ENCODE assay signal across 1 cellular context in the genomic region with DNA sequence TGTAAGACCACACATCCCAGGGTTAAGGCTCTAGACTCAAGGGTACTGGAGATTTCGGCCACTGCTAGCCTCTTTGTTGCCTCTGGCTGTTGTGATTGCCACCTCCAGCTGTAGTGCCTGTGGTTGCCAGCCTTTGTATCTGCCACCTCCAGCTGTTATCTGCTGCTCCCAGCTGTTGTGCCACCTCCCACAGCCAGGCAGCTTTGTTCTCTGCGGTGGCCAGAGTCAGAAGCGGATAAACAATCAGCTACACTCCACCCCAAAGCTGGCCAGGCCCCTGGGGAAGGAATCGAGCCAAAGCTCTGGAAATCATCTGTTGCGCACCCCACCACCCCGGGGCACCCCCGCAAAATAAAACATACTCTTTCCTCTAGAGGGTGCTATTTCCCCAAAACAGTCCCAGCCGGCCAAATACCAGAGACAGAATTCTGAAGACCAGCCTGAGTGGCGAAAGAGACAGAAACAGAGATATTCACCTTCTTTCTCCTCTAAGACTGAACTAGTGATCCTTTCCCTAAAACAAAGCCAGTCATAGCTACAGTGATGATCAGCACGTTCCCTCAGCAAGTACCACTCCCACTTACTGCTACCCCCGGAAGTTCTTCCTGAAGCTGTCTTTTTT.
A peak's percentile ranks its signal among the peaks of the same experiment; 100 is the strongest.
TF ChIP-seq lines count a peak whose summit lies in the region.

No MANE protein-coding gene starts in this region.

TF ChIP-seq in GM23338, 12 proteins besides CTCF, POLR2A, EP300 and RAD21 (continued from another document):
- TF ChIP-seq, protein P1, sequence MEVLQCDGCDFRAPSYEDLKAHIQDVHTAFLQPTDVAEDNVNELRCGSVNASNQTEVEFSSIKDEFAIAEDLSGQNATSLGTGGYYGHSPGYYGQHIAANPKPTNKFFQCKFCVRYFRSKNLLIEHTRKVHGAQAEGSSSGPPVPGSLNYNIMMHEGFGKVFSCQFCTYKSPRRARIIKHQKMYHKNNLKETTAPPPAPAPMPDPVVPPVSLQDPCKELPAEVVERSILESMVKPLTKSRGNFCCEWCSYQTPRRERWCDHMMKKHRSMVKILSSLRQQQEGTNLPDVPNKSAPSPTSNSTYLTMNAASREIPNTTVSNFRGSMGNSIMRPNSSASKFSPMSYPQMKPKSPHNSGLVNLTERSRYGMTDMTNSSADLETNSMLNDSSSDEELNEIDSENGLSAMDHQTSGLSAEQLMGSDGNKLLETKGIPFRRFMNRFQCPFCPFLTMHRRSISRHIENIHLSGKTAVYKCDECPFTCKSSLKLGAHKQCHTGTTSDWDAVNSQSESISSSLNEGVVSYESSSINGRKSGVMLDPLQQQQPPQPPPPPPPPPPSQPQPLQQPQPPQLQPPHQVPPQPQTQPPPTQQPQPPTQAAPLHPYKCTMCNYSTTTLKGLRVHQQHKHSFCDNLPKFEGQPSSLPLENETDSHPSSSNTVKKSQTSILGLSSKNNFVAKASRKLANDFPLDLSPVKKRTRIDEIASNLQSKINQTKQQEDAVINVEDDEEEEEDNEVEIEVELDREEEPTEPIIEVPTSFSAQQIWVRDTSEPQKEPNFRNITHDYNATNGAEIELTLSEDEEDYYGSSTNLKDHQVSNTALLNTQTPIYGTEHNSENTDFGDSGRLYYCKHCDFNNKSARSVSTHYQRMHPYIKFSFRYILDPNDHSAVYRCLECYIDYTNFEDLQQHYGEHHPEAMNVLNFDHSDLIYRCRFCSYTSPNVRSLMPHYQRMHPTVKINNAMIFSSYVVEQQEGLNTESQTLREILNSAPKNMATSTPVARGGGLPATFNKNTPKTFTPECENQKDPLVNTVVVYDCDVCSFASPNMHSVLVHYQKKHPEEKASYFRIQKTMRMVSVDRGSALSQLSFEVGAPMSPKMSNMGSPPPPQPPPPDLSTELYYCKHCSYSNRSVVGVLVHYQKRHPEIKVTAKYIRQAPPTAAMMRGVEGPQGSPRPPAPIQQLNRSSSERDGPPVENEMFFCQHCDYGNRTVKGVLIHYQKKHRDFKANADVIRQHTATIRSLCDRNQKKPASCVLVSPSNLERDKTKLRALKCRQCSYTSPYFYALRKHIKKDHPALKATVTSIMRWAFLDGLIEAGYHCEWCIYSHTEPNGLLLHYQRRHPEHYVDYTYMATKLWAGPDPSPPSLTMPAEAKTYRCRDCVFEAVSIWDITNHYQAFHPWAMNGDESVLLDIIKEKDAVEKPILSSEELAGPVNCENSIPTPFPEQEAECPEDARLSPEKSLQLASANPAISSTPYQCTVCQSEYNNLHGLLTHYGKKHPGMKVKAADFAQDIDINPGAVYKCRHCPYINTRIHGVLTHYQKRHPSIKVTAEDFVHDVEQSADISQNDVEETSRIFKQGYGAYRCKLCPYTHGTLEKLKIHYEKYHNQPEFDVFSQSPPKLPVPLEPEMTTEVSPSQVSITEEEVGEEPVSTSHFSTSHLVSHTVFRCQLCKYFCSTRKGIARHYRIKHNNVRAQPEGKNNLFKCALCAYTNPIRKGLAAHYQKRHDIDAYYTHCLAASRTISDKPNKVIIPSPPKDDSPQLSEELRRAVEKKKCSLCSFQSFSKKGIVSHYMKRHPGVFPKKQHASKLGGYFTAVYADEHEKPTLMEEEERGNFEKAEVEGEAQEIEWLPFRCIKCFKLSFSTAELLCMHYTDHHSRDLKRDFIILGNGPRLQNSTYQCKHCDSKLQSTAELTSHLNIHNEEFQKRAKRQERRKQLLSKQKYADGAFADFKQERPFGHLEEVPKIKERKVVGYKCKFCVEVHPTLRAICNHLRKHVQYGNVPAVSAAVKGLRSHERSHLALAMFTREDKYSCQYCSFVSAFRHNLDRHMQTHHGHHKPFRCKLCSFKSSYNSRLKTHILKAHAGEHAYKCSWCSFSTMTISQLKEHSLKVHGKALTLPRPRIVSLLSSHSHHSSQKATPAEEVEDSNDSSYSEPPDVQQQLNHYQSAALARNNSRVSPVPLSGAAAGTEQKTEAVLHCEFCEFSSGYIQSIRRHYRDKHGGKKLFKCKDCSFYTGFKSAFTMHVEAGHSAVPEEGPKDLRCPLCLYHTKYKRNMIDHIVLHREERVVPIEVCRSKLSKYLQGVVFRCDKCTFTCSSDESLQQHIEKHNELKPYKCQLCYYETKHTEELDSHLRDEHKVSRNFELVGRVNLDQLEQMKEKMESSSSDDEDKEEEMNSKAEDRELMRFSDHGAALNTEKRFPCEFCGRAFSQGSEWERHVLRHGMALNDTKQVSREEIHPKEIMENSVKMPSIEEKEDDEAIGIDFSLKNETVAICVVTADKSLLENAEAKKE (CRISPR knock-in tag; IDR thresholded peaks at IDR 0.05) = peak; percentile 30; the same call in 1 of the 2 replicates
- TF ChIP-seq NANOG (IDR thresholded peaks at IDR 0.05; ENCODE audit: borderline replicate concordance) (no peak), EZH2 (IDR thresholded peaks at IDR 0.05; ENCODE audit: low read depth, unreplicated experiment) (no peak), JUNB (IDR thresholded peaks at IDR 0.05; ENCODE audit: unreplicated experiment) (no peak)
TF ChIP-seq in GM23338: peak in this region for 1.
